ENCODE assay signal across 8 cellular contexts in the genomic region with DNA sequence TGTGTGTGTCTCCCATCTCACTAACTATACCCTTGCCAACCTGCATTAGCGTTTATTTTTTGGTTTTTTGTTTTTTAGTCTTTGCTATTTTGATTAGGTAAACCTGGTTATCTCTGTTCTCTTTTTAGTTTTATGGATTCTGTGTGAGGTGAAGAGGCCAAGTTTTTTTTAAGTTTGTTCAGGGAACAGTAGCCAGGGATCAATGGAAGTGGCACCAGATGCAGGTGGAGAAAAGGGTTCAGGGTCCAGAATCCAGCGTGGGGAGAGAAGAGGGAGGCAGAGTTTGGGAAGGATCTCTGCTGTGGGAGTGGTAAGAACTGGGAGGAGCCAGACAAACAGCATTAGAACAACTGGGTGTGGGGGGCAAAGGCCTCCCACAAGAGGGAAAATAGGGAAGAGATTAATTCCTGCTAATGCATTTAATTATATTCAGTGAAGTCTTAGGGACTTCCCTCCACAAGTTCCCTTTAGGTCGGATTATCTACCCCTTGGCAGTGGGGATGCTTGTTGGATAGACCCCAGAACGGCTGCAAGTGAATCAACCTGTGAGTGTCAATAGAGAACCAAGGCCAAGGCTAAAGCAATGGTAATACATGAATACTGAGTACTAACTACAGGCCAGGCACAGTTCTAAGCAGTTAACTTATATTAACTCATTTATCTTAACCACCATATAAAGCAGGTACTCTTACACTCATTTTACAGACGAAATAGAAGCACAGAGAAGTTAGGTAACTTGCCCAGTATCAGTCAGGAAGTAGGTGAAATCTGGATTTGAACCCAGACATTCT. TPM values are rescaled to one million over a fixed set of nuclear protein-coding genes. Genes with fewer than 3 reads are reported as not detected.
A peak's percentile ranks its signal among the peaks of the same experiment; 100 is the strongest.
DNase-seq lines count a peak whose midpoint lies in the region; ATAC-seq and TF ChIP-seq lines count a peak whose summit lies in the region.

No MANE protein-coding gene starts in this region.

- H3K4me1 Mint-ChIP-seq in T-helper 1 cell treated with Interleukin-12 subunit alpha and Interleukin-12 subunit beta and Interleukin-4 antibody, amounts not matched to agents 30 μg/mL and 1 μg/mL, for 36 hours (ENCODE audit: low read depth) = peaks cover 55% of the 10 kb centered on the region
- H3K4me1 Mint-ChIP-seq in activated CD4-positive, alpha-beta memory T cell treated with anti-CD3 and anti-CD28 coated beads, Interleukin-2, amount 10 ng/mL, durations not matched to agents 7 days and 5 days = peaks cover 63% of the 10 kb centered on the region
- peaks cover 45 to 48% of the 10 kb centered on the region in 2 donors for H3K4me1 Mint-ChIP-seq in immature natural killer cell

- TF ChIP-seq CTCF in stomach (IDR thresholded peaks at IDR 0.05) = no peak

- DNase-seq in T-helper 1 cell = no peak
- DNase-seq in activated CD4-positive, alpha-beta memory T cell treated with anti-CD3 and anti-CD28 coated beads, Interleukin-2, amount 10 ng/mL, durations not matched to agents 7 days and 5 days = peak; percentile 11
- DNase-seq in immature natural killer cell = no peak
- DNase-seq in stomach = no peak
- no peak for DNase-seq in SHP77 treated with DMSO at 0.1 percent for 48 hours (lab: John Stamatoyannopoulos, UW)

- H3K27me3 ChIP-seq in stomach = no peaks in the 10 kb centered on the region

- ATAC-seq in GM21786 (IDR thresholded peaks at IDR 0.05; ENCODE audit: unreplicated experiment) (no peak), GM21825 (IDR thresholded peaks at IDR 0.05; ENCODE audit: unreplicated experiment) (no peak)

- H3K36me3 ChIP-seq in stomach = no peaks in the 10 kb centered on the region

- peak overlapping the region; percentile 64 to 81 (median 76) for H3K4me3 ChIP-seq in stomach

- H3K4me3 Mint-ChIP-seq in T-helper 1 cell treated with Interleukin-12 subunit alpha and Interleukin-12 subunit beta and Interleukin-4 antibody, amounts not matched to agents 30 μg/mL and 1 μg/mL, for 36 hours = peak overlapping the region; percentile 96
- peak overlapping the region; percentile 97 for H3K4me3 Mint-ChIP-seq in activated CD4-positive, alpha-beta memory T cell treated with anti-CD3 and anti-CD28 coated beads, Interleukin-2, amount 10 ng/mL, durations not matched to agents 7 days and 5 days
- H3K4me3 Mint-ChIP-seq in immature natural killer cell = peak overlapping the region; percentile 92 to 99 (median 95)

- H3K27ac Mint-ChIP-seq in T-helper 1 cell treated with Interleukin-12 subunit alpha and Interleukin-12 subunit beta and Interleukin-4 antibody, amounts not matched to agents 30 μg/mL and 1 μg/mL, for 36 hours = peak overlapping the region; percentile 94
- peak overlapping the region; percentile 93 for H3K27ac Mint-ChIP-seq in activated CD4-positive, alpha-beta memory T cell treated with anti-CD3 and anti-CD28 coated beads, Interleukin-2, amount 10 ng/mL, durations not matched to agents 7 days and 5 days
- peak overlapping the region; percentile 92 to 99 (median 96) for H3K27ac Mint-ChIP-seq in immature natural killer cell

- no peaks in the 10 kb centered on the region for H3K9me3 Mint-ChIP-seq in T-helper 1 cell treated with Interleukin-12 subunit alpha and Interleukin-12 subunit beta and Interleukin-4 antibody, amounts not matched to agents 30 μg/mL and 1 μg/mL, for 36 hours
- no peaks in the 10 kb centered on the region for H3K9me3 Mint-ChIP-seq in activated CD4-positive, alpha-beta memory T cell treated with anti-CD3 and anti-CD28 coated beads, Interleukin-2, amount 10 ng/mL, durations not matched to agents 7 days and 5 days
- no peaks in the 10 kb centered on the region for H3K9me3 Mint-ChIP-seq in immature natural killer cell

- H3K36me3 Mint-ChIP-seq in T-helper 1 cell treated with Interleukin-12 subunit alpha and Interleukin-12 subunit beta and Interleukin-4 antibody, amounts not matched to agents 30 μg/mL and 1 μg/mL, for 36 hours (ENCODE audit: low read depth) = peaks cover 5% of the 10 kb centered on the region
- peaks cover 5% of the 10 kb centered on the region for H3K36me3 Mint-ChIP-seq in activated CD4-positive, alpha-beta memory T cell treated with anti-CD3 and anti-CD28 coated beads, Interleukin-2, amount 10 ng/mL, durations not matched to agents 7 days and 5 days (ENCODE audit: low read depth)
- H3K36me3 Mint-ChIP-seq in immature natural killer cell = no peaks in the 10 kb centered on the region

- intact Hi-C loops in stomach (cut with DNase I; ENCODE audit: low total_unique reads) = no loop called here

- peaks cover 33 to 67% (median 49%) of the 10 kb centered on the region in 4 donors for H3K4me1 ChIP-seq in stomach

- POLR2A ChIA-PET in activated CD4-positive, alpha-beta memory T cell treated with anti-CD3 and anti-CD28 coated beads, Interleukin-2, amount 10 ng/mL, durations not matched to agents 7 days and 5 days (lab: Charles Lee) = interaction anchor here (0.7 to 8.5 kb wide), 10 partner anchors 10 to 415 kb away, joined by 3 to 106 read pairs (median 7); partner anchors contain the start of genes GNAI3, PSMA5 and STRIP1

- peak overlapping the region; percentile 84 to 90 (median 88) for H3K27ac ChIP-seq in stomach

- CTCF ChIA-PET in activated CD4-positive, alpha-beta memory T cell treated with anti-CD3 and anti-CD28 coated beads, Interleukin-2, amount 10 ng/mL, durations not matched to agents 7 days and 5 days (lab: Charles Lee) = interaction anchor here (1.0 to 3.1 kb wide), 6 partner anchors 12 to 366 kb away, joined by 3 to 17 read pairs (median 8); partner anchors contain the start of gene AHCYL1

- no peaks in the 10 kb centered on the region for H3K27me3 Mint-ChIP-seq in T-helper 1 cell treated with Interleukin-12 subunit alpha and Interleukin-12 subunit beta and Interleukin-4 antibody, amounts not matched to agents 30 μg/mL and 1 μg/mL, for 36 hours (ENCODE audit: low read depth)
- no peaks in the 10 kb centered on the region for H3K27me3 Mint-ChIP-seq in activated CD4-positive, alpha-beta memory T cell treated with anti-CD3 and anti-CD28 coated beads, Interleukin-2, amount 10 ng/mL, durations not matched to agents 7 days and 5 days
- H3K27me3 Mint-ChIP-seq in immature natural killer cell (ENCODE audit: low read depth in 3 of 3) = peaks cover 17 to 20% (median 19%) of the 10 kb centered on the region in 3 donors

- no peak for TF ChIP-seq POLR2A in stomach (IDR thresholded peaks at IDR 0.05)

- no peaks in the 10 kb centered on the region for H3K9me3 ChIP-seq in stomach

- 31 to 52% (median 42%) methylated on average over 5 of the region's 5 CpGs for WGBS in stomach, 5 donors

- no peak for TF ChIP-seq EP300 in stomach (IDR thresholded peaks at IDR 0.05)

RNA-seq across cellular contexts. Expression of gene GNAT2, which starts 0.6 kb away (rescaled TPM):
- not detected for total RNA-seq in activated CD4-positive, alpha-beta memory T cell treated with anti-CD3 and anti-CD28 coated beads, Interleukin-2, amount 10 ng/mL, durations not matched to agents 7 days and 5 days
- polyA plus RNA-seq in immature natural killer cell (not detected), stomach (under 1 TPM in 1 of 3 donors, not detected in 2; 0.43 TPM)
- not detected for total RNA-seq in stomach

RNA-seq across cellular contexts. Expression of gene AMPD2, which starts 0.8 kb away (rescaled TPM):
- total RNA-seq in activated CD4-positive, alpha-beta memory T cell treated with anti-CD3 and anti-CD28 coated beads, Interleukin-2, amount 10 ng/mL, durations not matched to agents 7 days and 5 days = 100 to 1,000 TPM; 110 to 122 TPM
- polyA plus RNA-seq in immature natural killer cell (10 to 100 TPM; 14.7 to 40.3 (median 28.3) TPM), stomach (10 to 100 TPM; 16.1 to 22.5 (median 18.9) TPM)
- 100 to 1,000 TPM in 3 of 5 donors, 10 to 100 TPM in 2; 69.4 to 364 (median 212) TPM for total RNA-seq in stomach

RNA-seq across cellular contexts. Expression of gene GSTM4, which starts 37.1 kb away (rescaled TPM):
- total RNA-seq in activated CD4-positive, alpha-beta memory T cell treated with anti-CD3 and anti-CD28 coated beads, Interleukin-2, amount 10 ng/mL, durations not matched to agents 7 days and 5 days = 10 to 100 TPM; 10.4 to 14.3 TPM
- polyA plus RNA-seq in immature natural killer cell (10 to 100 TPM; 10.9 to 33.4 (median 21.0) TPM), stomach (10 to 100 TPM; 23.6 to 32.6 (median 24.7) TPM)
- 10 to 100 TPM in 4 of 5 donors, 1 to 10 TPM in 1; 7.5 to 63.6 (median 22.3) TPM for total RNA-seq in stomach

RNA-seq across cellular contexts. Expression of gene GSTM2, which starts 49.0 kb away (rescaled TPM):
- total RNA-seq in activated CD4-positive, alpha-beta memory T cell treated with anti-CD3 and anti-CD28 coated beads, Interleukin-2, amount 10 ng/mL, durations not matched to agents 7 days and 5 days = 10 to 100 TPM; 15.9 to 17.6 TPM
- polyA plus RNA-seq in immature natural killer cell = 10 to 100 TPM; 32.6 to 51.2 (median 42.5) TPM
- total RNA-seq in stomach = 100 to 1,000 TPM in 3 of 5 donors, 10 to 100 TPM in 2; 22.3 to 219 (median 126) TPM
- 100 to 1,000 TPM; 102 to 149 (median 122) TPM for polyA plus RNA-seq in stomach
